In the genomic region with DNA sequence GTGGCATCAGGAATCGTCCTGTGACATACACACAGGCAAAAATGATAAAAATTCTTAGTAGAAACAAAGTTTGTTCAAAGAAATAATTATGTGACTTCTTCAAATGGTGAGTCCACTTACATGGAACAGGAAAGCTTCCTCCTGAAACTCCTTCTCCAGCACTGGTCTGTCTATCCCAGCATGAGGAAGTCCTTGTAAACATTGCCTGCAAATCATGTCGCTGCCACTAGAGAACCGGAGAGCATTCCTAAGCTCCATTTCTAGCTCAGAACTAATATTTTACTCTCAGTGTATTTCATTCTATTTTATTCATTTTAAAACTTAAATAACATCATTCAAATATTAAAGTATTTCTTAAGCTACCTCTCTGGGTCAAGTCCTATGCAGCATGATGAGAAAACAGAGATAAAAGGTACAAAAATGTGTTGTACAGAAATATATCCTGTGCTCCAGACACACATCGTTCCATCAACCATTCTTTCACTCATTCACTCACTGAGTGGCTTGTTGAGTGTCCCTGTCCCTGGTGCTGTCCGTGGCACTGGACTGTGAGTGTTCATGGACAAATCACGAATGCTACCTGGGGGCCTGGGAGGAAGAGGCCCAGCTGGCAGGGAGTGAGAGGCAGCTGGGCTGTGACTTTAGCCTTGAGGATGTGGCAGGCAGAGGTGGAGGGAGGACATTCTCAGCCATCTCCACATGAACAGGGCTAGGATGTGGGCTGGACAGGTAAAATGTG, we compare ENCODE assay signal across 17 cellular contexts. TPM values are rescaled to one million over a fixed set of nuclear protein-coding genes. Genes with fewer than 3 reads are reported as not detected.
"Had no signal": no experiment of that assay in that cellular context is flagged by ENCODE, and none has a peak within 500 bp of the region (broad histone marks: within the 10 kb centered on the region; RNA-seq: fewer than 3 reads in every experiment).

No MANE protein-coding gene starts in this region.

- DNase-seq: activated CD4-positive, alpha-beta T cell treated with anti-CD3 and anti-CD28 coated beads for 1 hour; activated CD4-positive, alpha-beta T cell treated with anti-CD3 and anti-CD28 coated beads, Interleukin-2, amount 50 U/mL, for 4 hours; activated naive CD4-positive, alpha-beta T cell treated with Interleukin-2 at 50 U/mL for 16 hours; activated T-cell treated with anti-CD3 and anti-CD28 coated beads for 4 hours; left cardiac atrium; naive B cell; retina; stimulated activated CD4-positive, alpha-beta T cell treated with anti-CD3 and anti-CD28 coated beads, Interleukin-15, amount 100 ng/mL, for 24 hours; stimulated activated CD4-positive, alpha-beta T cell treated with anti-CD3 and anti-CD28 coated beads, Interleukin-4, amount 100 ng/mL, for 24 hours; stimulated activated naive CD4-positive, alpha-beta T cell; substantia nigra had no signal

- H3K4me1 Mint-ChIP-seq: activated T-helper 17 cell treated with anti-CD3 and anti-CD28 coated beads, Interleukin-2, amount 50 U/mL, for 72 hours; naive B cell had no signal

- ATAC-seq: activated T-helper 17 cell treated with anti-CD3 and anti-CD28 coated beads, Interleukin-2, amount 50 U/mL, for 72 hours; left cardiac atrium had no signal

- H3K36me3 Mint-ChIP-seq: naive B cell had no signal

- H3K27ac Mint-ChIP-seq: activated T-helper 17 cell treated with anti-CD3 and anti-CD28 coated beads, Interleukin-2, amount 50 U/mL, for 72 hours; T-helper 2 cell treated with Interferon-gamma antibody and Interleukin-4, amounts not matched to agents 5 μg/mL and 100 μg/mL, for 36 hours had no signal

- H3K4me3 Mint-ChIP-seq: activated T-helper 17 cell treated with anti-CD3 and anti-CD28 coated beads, Interleukin-2, amount 50 U/mL, for 72 hours; naive B cell; T-helper 2 cell treated with Interferon-gamma antibody and Interleukin-4, amounts not matched to agents 5 μg/mL and 100 μg/mL, for 36 hours had no signal

- H3K9me3 Mint-ChIP-seq: activated T-helper 17 cell treated with anti-CD3 and anti-CD28 coated beads, Interleukin-2, amount 50 U/mL, for 72 hours; T-helper 2 cell treated with Interferon-gamma antibody and Interleukin-4, amounts not matched to agents 5 μg/mL and 100 μg/mL, for 36 hours had no signal

RNA-seq across cellular contexts. Expression of a gene that starts 10.0 kb away (rescaled TPM):
- total RNA-seq: activated T-helper 17 cell treated with anti-CD3 and anti-CD28 coated beads, Interleukin-2, amount 50 U/mL, for 72 hours; ascending aorta; esophagus mucosa; left cardiac atrium; mononuclear cell; skeletal muscle tissue had no signal

RNA-seq across cellular contexts. Expression of a gene that starts 42.6 kb away (rescaled TPM):
- total RNA-seq: activated T-helper 17 cell treated with anti-CD3 and anti-CD28 coated beads, Interleukin-2, amount 50 U/mL, for 72 hours; ascending aorta; skeletal muscle tissue had no signal
